Comparison of ENCODE assay signal across 18 cellular contexts in the genomic region with DNA sequence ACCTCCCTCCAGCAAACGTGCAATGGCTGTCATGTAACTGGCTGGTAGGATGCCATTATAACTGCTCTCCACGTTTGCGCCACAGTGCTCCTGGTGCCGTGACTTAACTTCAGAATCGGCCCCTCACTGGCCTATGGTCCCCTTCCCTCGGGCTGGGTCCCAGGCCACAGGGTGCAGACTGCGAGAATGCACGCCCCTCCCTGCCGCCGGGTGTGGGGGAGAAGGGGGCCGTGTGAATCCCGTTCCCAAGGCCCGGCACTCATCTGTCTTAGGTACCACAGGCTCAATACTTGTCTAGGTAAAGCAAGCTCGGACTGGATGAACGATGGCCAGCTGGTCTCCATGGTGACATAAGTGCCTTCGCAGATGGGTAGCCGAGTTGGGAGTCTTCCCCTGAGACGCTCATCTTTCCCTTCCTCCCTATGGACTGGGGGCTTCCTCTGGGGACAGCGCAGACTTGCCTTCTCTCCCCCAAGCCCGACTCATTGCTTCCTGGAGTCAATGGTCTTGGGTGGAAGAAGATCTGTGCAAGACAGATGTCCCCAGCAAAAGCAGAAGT.
DNase-seq lines count a peak whose midpoint lies in the region; ATAC-seq and TF ChIP-seq lines count a peak whose summit lies in the region.
"Had no signal": no experiment of that assay in that cellular context is flagged by ENCODE, and none has a peak within 500 bp of the region (broad histone marks: within the 10 kb centered on the region; RNA-seq: fewer than 3 reads in every experiment).

No MANE protein-coding gene starts in this region.

- CTCF ChIA-PET in GM10248 (lab: Yijun Ruan, JAX): interaction anchor here (2.1 kb wide), 1 partner anchor 22 kb away, joined by 5 read pairs; no protein-coding TSS in a partner anchor

- TF ChIP-seq CTCF in GM10248 (IDR thresholded peaks at IDR 0.05; ENCODE audit: control extremely low read depth, extremely low read depth, low read depth, missing control alignments): no peak

- POLR2A ChIA-PET in GM10248 (lab: Yijun Ruan, JAX): no interaction called here

- peak; percentile 49 for DNase-seq in NCI-H748 (lab: John Stamatoyannopoulos, UW; ENCODE audit: unreplicated experiment)
- DNase-seq in NCI-H748 treated with DMSO at 0.1 percent for 48 hours (lab: John Stamatoyannopoulos, UW): no peak
- peak; percentile 3 for DNase-seq in NCI-H128 (lab: John Stamatoyannopoulos, UW; ENCODE audit: unreplicated experiment)
- peak; percentile 95 for DNase-seq in NCI-H524 treated with DMSO at 0.1 percent for 48 hours (lab: John Stamatoyannopoulos, UW)
- peak; percentile 46 for DNase-seq in retina
- DNase-seq in middle frontal gyrus (ENCODE audit: extremely low spot score, low spot score): no peak
- DNase-seq in GM10248 (ENCODE audit: extremely low spot score): no peak
- DNase-seq: Caco-2, HFFc6, KG1, NCI-H1048, NCI-H2029, NCI-H345, Peyer's patch, T-helper 1 cell had no signal

- no peak for ATAC-seq in HG03097 (IDR thresholded peaks at IDR 0.05; ENCODE audit: low FRiP score, unreplicated experiment)
- ATAC-seq: HepG2, Right ventricle myocardium inferior had no signal

Comparison
In these comparisons a context has a peak if more than half of its experiments do, and no peak if none do; other contexts are left out.
1. DNase-seq: peak in NCI-H748 (single experiment), NCI-H128 (single experiment), NCI-H524 treated with DMSO at 0.1 percent for 48 hours (single experiment) and retina (single experiment); none in NCI-H748 treated with DMSO at 0.1 percent for 48 hours (single experiment), middle frontal gyrus (single experiment) and GM10248 (single experiment).